8 cellular contexts compared by ENCODE assay signal in genomic region chr12:78864483-78865296, GRCh38. TPM values are rescaled to one million over a fixed set of nuclear protein-coding genes. Genes with fewer than 3 reads are reported as not detected.
DNase-seq lines count a peak whose midpoint lies in the region; ATAC-seq and TF ChIP-seq lines count a peak whose summit lies in the region.

Gene SYT1, plus strand, starts transcription at chr12:78864774.

- peak; percentile 97 for DNase-seq in BE2C
- peak; percentile 97 for DNase-seq in NCI-H1105 (lab: John Stamatoyannopoulos, UW)
- DNase-seq in WTC11 (ENCODE audit: low spot score), result peak; percentile 89
- DNase-seq in glomerular visceral epithelial cell (ENCODE audit: extremely low spot score), result peak; percentile 91
- no peak for DNase-seq in osteocyte (ENCODE audit: extremely low spot score, unreplicated experiment)
- no peak for DNase-seq in LoVo (ENCODE audit: low spot score)

- 0 out of 2 replicates have a peak, but pooled peaks have one; percentile 11 for TF ChIP-seq CTCF in BE2C (IDR thresholded peaks at IDR 0.05; ENCODE audit: low read depth, low read length)
- TF ChIP-seq CTCF in WTC11 (IDR thresholded peaks at IDR 0.05), result no peak
- no peak for TF ChIP-seq CTCF in osteocyte (IDR thresholded peaks at IDR 0.05)

- H3K36me3 Mint-ChIP-seq in WTC11 (no peaks in the 10 kb centered on the region), osteocyte (ENCODE audit: unreplicated experiment) (no peaks in the 10 kb centered on the region)

- ATAC-seq in GM21367 (IDR thresholded peaks at IDR 0.05; ENCODE audit: unreplicated experiment), result peak; percentile 19
- ATAC-seq in WTC11, result peak; percentile 89
- ATAC-seq in GM18873 (IDR thresholded peaks at IDR 0.05; ENCODE audit: low FRiP score, unreplicated experiment), result no peak

- H3K27me3 ChIP-seq in BE2C, result no peaks in the 10 kb centered on the region

- H3K4me1 ChIP-seq in BE2C, result no peaks in the 10 kb centered on the region

- H3K9me3 Mint-ChIP-seq in WTC11, result peaks cover 3% of the 10 kb centered on the region; the same call in 1 of the 2 replicates
- no peaks in the 10 kb centered on the region for H3K9me3 Mint-ChIP-seq in osteocyte (ENCODE audit: unreplicated experiment)

- H3K36me3 ChIP-seq in BE2C, result peaks cover 3% of the 10 kb centered on the region

- H3K9me3 ChIP-seq in BE2C, result no peaks in the 10 kb centered on the region

- CTCF ChIA-PET in WTC11 (lab: Charles Lee), result interaction anchor here (0.5 to 1.7 kb wide), 5 partner anchors 17 to 303 kb away, joined by 3 to 6 read pairs (median 4); no protein-coding TSS in a partner anchor

- H3K27ac Mint-ChIP-seq in WTC11 (peak within 1 kb of the TSS; percentile 99), osteocyte (ENCODE audit: unreplicated experiment) (no peak within 1 kb of the TSS)

- H3K4me3 ChIP-seq in BE2C (ENCODE audit: low read depth, low read length), result peak within 1 kb of the TSS; percentile 90

- H3K27me3 Mint-ChIP-seq in WTC11 (ENCODE audit: low read depth) (no peaks in the 10 kb centered on the region), osteocyte (ENCODE audit: unreplicated experiment) (peaks cover 71% of the 10 kb centered on the region)

- H3K4me3 Mint-ChIP-seq in WTC11 (peak within 1 kb of the TSS; percentile 96), osteocyte (ENCODE audit: unreplicated experiment) (peak within 1 kb of the TSS; percentile 82)

- POLR2A ChIA-PET in WTC11 (lab: Charles Lee), result interaction anchor here (0.7 to 1.8 kb wide), 5 partner anchors 10 to 50 kb away, joined by 3 to 10 read pairs (median 4); no protein-coding TSS in a partner anchor

- peaks cover 49% of the 10 kb centered on the region for H3K4me1 Mint-ChIP-seq in WTC11
- peaks cover 18% of the 10 kb centered on the region for H3K4me1 Mint-ChIP-seq in osteocyte (ENCODE audit: unreplicated experiment)

TF ChIP-seq in WTC11, 78 proteins besides CTCF, POLR2A, EP300 and RAD21:
- TF ChIP-seq ZNF219 (CRISPR knock-in tag; IDR thresholded peaks at IDR 0.05; ENCODE audit: borderline replicate concordance), result peak; percentile 78; the same call in 1 of the 2 replicates
- no peak for TF ChIP-seq NFATC4 (CRISPR knock-in tag; IDR thresholded peaks at IDR 0.05)
- peak; percentile 90; the same call in 1 of the 2 replicates for TF ChIP-seq KAT7 (CRISPR knock-in tag; IDR thresholded peaks at IDR 0.05; ENCODE audit: borderline replicate concordance)
- no peak for TF ChIP-seq NR1H2 (CRISPR knock-in tag; IDR thresholded peaks at IDR 0.05)
- peak; percentile 93 for TF ChIP-seq NFYB (CRISPR knock-in tag; conservative IDR thresholded peaks at IDR 0.05; ENCODE audit: low read depth)
- no peak for TF ChIP-seq AR (CRISPR knock-in tag; IDR thresholded peaks at IDR 0.05)
- TF ChIP-seq E2F4 (CRISPR knock-in tag; IDR thresholded peaks at IDR 0.05; ENCODE audit: borderline replicate concordance, low read depth), result 0 out of 2 replicates have a peak, but pooled peaks have one; percentile 35
- no peak for TF ChIP-seq EMX1 (CRISPR knock-in tag; IDR thresholded peaks at IDR 0.05)
- no peak for TF ChIP-seq OVOL2 (CRISPR knock-in tag; IDR thresholded peaks at IDR 0.05; ENCODE audit: borderline replicate concordance)
- peak; percentile 33; the same call in 1 of the 2 replicates for TF ChIP-seq HMGXB4 (CRISPR knock-in tag; IDR thresholded peaks at IDR 0.05)
- TF ChIP-seq RELA (CRISPR knock-in tag; IDR thresholded peaks at IDR 0.05; ENCODE audit: borderline replicate concordance), result peak; percentile 86; the same call in 1 of the 2 replicates
- TF ChIP-seq ZBTB21 (CRISPR knock-in tag; IDR thresholded peaks at IDR 0.05; ENCODE audit: borderline replicate concordance), result 0 out of 2 replicates have a peak, but pooled peaks have one; percentile 13
- TF ChIP-seq E2F5 (CRISPR knock-in tag; IDR thresholded peaks at IDR 0.05), result peak; percentile 24; the same call in 1 of the 2 replicates
- peak; percentile 34; the same call in 1 of the 2 replicates for TF ChIP-seq USF1 (CRISPR knock-in tag; IDR thresholded peaks at IDR 0.05)
- peak; percentile 66; the same call in 1 of the 2 replicates for TF ChIP-seq ETV6 (CRISPR knock-in tag; IDR thresholded peaks at IDR 0.05)
- TF ChIP-seq FOXP4 (CRISPR knock-in tag; IDR thresholded peaks at IDR 0.05), result peak; percentile 31; the same call in 1 of the 2 replicates
- peak; percentile 29; the same call in 1 of the 2 replicates for TF ChIP-seq ZNF423 (CRISPR knock-in tag; IDR thresholded peaks at IDR 0.05)
- TF ChIP-seq ESRRA (CRISPR knock-in tag; IDR thresholded peaks at IDR 0.05; ENCODE audit: borderline replicate concordance), result no peak
TF ChIP-seq in WTC11: peak in this region for 12.

RNA-seq across cellular contexts. Expression of gene SYT1, which starts in this region (rescaled TPM):
- polyA plus RNA-seq in BE2C (2012; ENCODE audit: insufficient read depth, insufficient read length, low read depth), result 109 TPM
- total RNA-seq in WTC11 (2021) (34.7 to 45.2 TPM (median 36.0 TPM) in 3 replicates), osteocyte (0.59 and 1.7 TPM in 2 replicates)

Comparison
In these comparisons a context has a peak if more than half of its experiments do, and no peak if none do; other contexts are left out.
1. RNA of gene SYT1 (total RNA-seq): 34.7 to 45.2 TPM in WTC11; 0.59 to 1.7 TPM in osteocyte; every median in the first group is over 10 times any median in the second.
2. DNase-seq: peak in BE2C (single experiment), NCI-H1105 (single experiment), WTC11 (single experiment) and glomerular visceral epithelial cell (single experiment); none in osteocyte (single experiment) and LoVo (single experiment).